Comparison of ENCODE assay signal across 8 cellular contexts in genomic region chrX:86047174-86047991, GRCh38. TPM values are rescaled to one million over a fixed set of nuclear protein-coding genes. Genes with fewer than 3 reads are reported as not detected.
DNase-seq lines count a peak whose midpoint lies in the region; ATAC-seq and TF ChIP-seq lines count a peak whose summit lies in the region.

CHM (minus strand) TSS chrX:86047558; CDS start chrX:86047532, 26 bp downstream.

- peak; percentile 99 for ATAC-seq in GM18502 (IDR thresholded peaks at IDR 0.05; ENCODE audit: poor library complexity, unreplicated experiment)
- peak; percentile 98 for ATAC-seq in HG02885 (IDR thresholded peaks at IDR 0.05; ENCODE audit: poor library complexity, unreplicated experiment)
- ATAC-seq in body of pancreas: peak; percentile 99

- H3K27ac ChIP-seq in body of pancreas (peak within 1 kb of the TSS; percentile 55 to 86 (median 74)), smooth muscle cell (ENCODE audit: low read depth) (peak within 1 kb of the TSS; percentile 89)

- H4K20me1 ChIP-seq in smooth muscle cell (ENCODE audit: low read depth): no peaks in the 10 kb centered on the region

- peak within 1 kb of the TSS; percentile 90 for H3K9ac ChIP-seq in smooth muscle cell (ENCODE audit: low read depth)

- WGBS in body of pancreas, 2 donors: 0% methylated on average over 25 to 29 of the region's 29 CpGs
- WGBS in smooth muscle cell (ENCODE audit: low lambda C conversion rate): 39% methylated on average over 29 of the region's 29 CpGs

- H3F3A ChIP-seq in smooth muscle cell (ENCODE audit: low read depth): no peaks in the 10 kb centered on the region

- H3K36me3 ChIP-seq in body of pancreas (replicated peaks in 1 of 2; ENCODE audit: insufficient read depth in 1 of 2, low read depth in 2 of 2) (no peaks in the 10 kb centered on the region), smooth muscle cell (ENCODE audit: low read depth) (no peaks in the 10 kb centered on the region)

- peak within 1 kb of the TSS; percentile 88 for H3K4me2 ChIP-seq in smooth muscle cell

- H3K4me1 ChIP-seq in body of pancreas (peaks cover 6% of the 10 kb centered on the region), smooth muscle cell (ENCODE audit: low read depth) (no peaks in the 10 kb centered on the region)

- H3K4me3 ChIP-seq in body of pancreas (peak within 1 kb of the TSS; percentile 32 to 46), iPS-18c (ENCODE audit: insufficient read depth, low read depth, low read length) (peak within 1 kb of the TSS; percentile 70), smooth muscle cell (peak within 1 kb of the TSS; percentile 76)

- H3K9me3 ChIP-seq in body of pancreas (no peaks in the 10 kb centered on the region), iPS-18c (ENCODE audit: control insufficient read depth, insufficient read depth, low read length) (no peaks in the 10 kb centered on the region), smooth muscle cell (replicated peaks; ENCODE audit: low read depth) (no peaks in the 10 kb centered on the region)

- H2AFZ ChIP-seq in smooth muscle cell (ENCODE audit: low read depth): peak within 1 kb of the TSS; percentile 91

- H3K27me3 ChIP-seq in body of pancreas (no peaks in the 10 kb centered on the region), smooth muscle cell (ENCODE audit: low read depth) (no peaks in the 10 kb centered on the region)

- intact Hi-C loops in body of pancreas (cut with DNase I): no loop called here

- DNase-seq in SK-N-DZ (ENCODE audit: low spot score) (peak; percentile 88), body of pancreas (peak; percentile 52 to 74 (median 64)), smooth muscle cell (lab: John Stamatoyannopoulos, UW; ENCODE audit: unreplicated experiment) (no peak), SKM-1 treated with dmso at 0.1 percent for 144 hours (lab: John Stamatoyannopoulos, UW; ENCODE audit: unreplicated experiment) (no peak), NOMO-1 treated with DMSO at 0.1 percent for 48 hours (lab: John Stamatoyannopoulos, UW; ENCODE audit: unreplicated experiment) (no peak)

- TF ChIP-seq CTCF in body of pancreas (IDR thresholded peaks at IDR 0.05): no peak
- no peak for TF ChIP-seq CTCF in smooth muscle cell (IDR thresholded peaks at IDR 0.05; ENCODE audit: borderline replicate concordance, insufficient read depth, poor library complexity, severe bottlenecking)

- H3K79me2 ChIP-seq in smooth muscle cell (ENCODE audit: low read depth): peaks cover 34% of the 10 kb centered on the region

- TF ChIP-seq POLR2A in body of pancreas (IDR thresholded peaks at IDR 0.05): peak in 2 of 3 donors; percentile 62 to 69

RNA-seq across cellular contexts. Expression of gene CHM, which starts in this region (rescaled TPM):
- polyA plus RNA-seq in SK-N-DZ (2014; cell fraction: cytosol; rRNA removed): 19.2 and 19.3 TPM in 2 replicates
- 10.4 and 11.0 TPM in 2 replicates for polyA plus RNA-seq in SK-N-DZ (2014; cell fraction: nucleus; rRNA removed)
- total RNA-seq in body of pancreas (10 to 100 TPM in 1 of 2 donors, 1 to 10 TPM in 1; 7.9 to 11.2 TPM), smooth muscle cell (28.6 TPM in 2 replicates)
- 9.3 and 9.5 TPM in 2 replicates for polyA plus RNA-seq in smooth muscle cell

Comparison
In these comparisons a context has a peak if more than half of its experiments do, and no peak if none do; other contexts are left out.
1. DNase-seq: peak in SK-N-DZ (single experiment) and body of pancreas (4 of 4); none in smooth muscle cell (single experiment), SKM-1 treated with dmso at 0.1 percent for 144 hours (single experiment) and NOMO-1 treated with DMSO at 0.1 percent for 48 hours (single experiment).
2. Peak in every context shown above with its lines, with median percentiles within 50 percentile points of each other: ATAC-seq and H3K4me3 ChIP-seq.